ENCODE assay signal across 11 cellular contexts in genomic region chr5:150376799-150377771, GRCh38. TPM values are rescaled to one million over a fixed set of nuclear protein-coding genes. Genes with fewer than 3 reads are reported as not detected.
DNase-seq lines count a peak whose midpoint lies in the region; ATAC-seq, FAIRE-seq and TF ChIP-seq lines count a peak whose summit lies in the region.
"Had no signal": no experiment of that assay in that cellular context is flagged by ENCODE, and none has a peak within 500 bp of the region (broad histone marks: within the 10 kb centered on the region; RNA-seq: fewer than 3 reads in every experiment).

No MANE protein-coding gene starts in this region.

- no TSS peak for BruUV-seq in GM12878 (replicated peaks; lab: Mats Ljungman, UMichigan)

- 71% methylated on average over 10 of the region's 10 CpGs for WGBS in GM12878 (ENCODE audit: insufficient coverage, insufficient replicate concordance, low lambda C conversion rate, missing lambda C conversion rate)

- H3K4me2 ChIP-seq in GM12878 (ENCODE audit: control insufficient read depth, insufficient read depth): no peak overlapping the region

- TF ChIP-seq RAD21 in GM12878 (IDR thresholded peaks at IDR 0.05; ENCODE audit: insufficient read depth, low read depth, low read length): no peak

- H2AFZ ChIP-seq in GM12878 (ENCODE audit: control insufficient read depth, low read depth, low read length): no peak overlapping the region

- FAIRE-seq in GM12878 (lab: Jason Lieb, UNC): no peak

- H4K20me1 ChIP-seq in GM12878 (ENCODE audit: control insufficient read depth, insufficient read depth): no peaks in the 10 kb centered on the region

- POLR2A ChIA-PET in AG04450 (lab: Yijun Ruan, JAX) (interaction anchor here (0.5 to 1.5 kb wide), 3 partner anchors 12 to 75 kb away, joined by 3 to 4 read pairs (median 4); partner anchors contain the start of gene ARSI), HEK293 (lab: Yijun Ruan, JAX) (no interaction called here), GM12878 (lab: Charles Lee) (interaction anchor here (0.6 kb wide), 1 partner anchor 17 kb away, joined by 5 read pairs; no protein-coding TSS in a partner anchor)

- SMC1A ChIA-PET in GM12878 (lab: Charles Lee; ENCODE audit: uncharacterized antibody, unreplicated experiment): no interaction called here

- no peak overlapping the region for H3K4me3 ChIP-seq in AG04450 (ENCODE audit: low read depth, low read length)
- H3K4me3 ChIP-seq in HEK293 (ENCODE audit: low read depth, low read length): no peak overlapping the region
- no peak overlapping the region for H3K4me3 ChIP-seq in GM12878
- H3K4me3 ChIP-seq: ovary had no signal

- no peak for TF ChIP-seq CTCF in AG04450 (IDR thresholded peaks at IDR 0.05; ENCODE audit: low read depth, low read length)
- TF ChIP-seq CTCF in HEK293 (tag by site-specific recombination; IDR thresholded peaks at IDR 0.05): no peak
- no peak for TF ChIP-seq CTCF in GM12878 (IDR thresholded peaks at IDR 0.05 in 2 of 3, conservative IDR thresholded peaks at IDR 0.05 in 1 of 3; ENCODE audit: control insufficient read depth in 2 of 3, extremely low read depth in 1 of 3, insufficient read depth in 1 of 3, low read depth in 3 of 3, low read length in 3 of 3)

- H3K27ac ChIP-seq in AG04450 (ENCODE audit: low read depth, low read length): peak overlapping the region; percentile 98
- no peak overlapping the region for H3K27ac ChIP-seq in HEK293 (ENCODE audit: extremely low read depth, low read depth, low read length)
- H3K27ac ChIP-seq in GM12878 (ENCODE audit: control insufficient read depth, insufficient read depth): no peak overlapping the region
- H3K27ac ChIP-seq: ovary had no signal

- peak; percentile 26 for DNase-seq in AG04450 (ENCODE audit: low read depth, low spot score)
- no peak for DNase-seq in GM12878 (ENCODE audit: low read depth, low spot score)
- DNase-seq in myocyte (ENCODE audit: low read depth): peak; percentile 48
- no peak for DNase-seq in kidney tubule cell (ENCODE audit: low spot score)
- DNase-seq: COR-L47, NCI-H524 treated with DMSO at 0.1 percent for 48 hours, ovary had no signal

- intact Hi-C loops in GM12878 (cut with micrococcal nuclease; ENCODE audit: unreplicated experiment): no loop called here

- no peak for TF ChIP-seq EP300 in GM12878 (IDR thresholded peaks at IDR 0.05; ENCODE audit: borderline replicate concordance in 1 of 2, control insufficient read depth in 1 of 2, low read depth in 2 of 2, low read length in 2 of 2)

- ATAC-seq in GM12878: no peak
- no peak for ATAC-seq in GM21576 (IDR thresholded peaks at IDR 0.05; ENCODE audit: unreplicated experiment)
- ATAC-seq in HG03159 (IDR thresholded peaks at IDR 0.05; ENCODE audit: unreplicated experiment): no peak
- no peak for ATAC-seq in HG02852 (IDR thresholded peaks at IDR 0.05; ENCODE audit: unreplicated experiment)

- RAD21 ChIA-PET in GM12878 (lab: Charles Lee; ENCODE audit: unreplicated experiment): no interaction called here

- no peaks in the 10 kb centered on the region for H3K79me2 ChIP-seq in GM12878 (ENCODE audit: control insufficient read depth, insufficient read depth, low read length)

- H3K9ac ChIP-seq in GM12878 (ENCODE audit: control insufficient read depth, insufficient read depth, low read length): no peak overlapping the region

- CTCF ChIA-PET in AG04450 (lab: Charles Lee) (interaction anchor here (0.6 to 1.5 kb wide), 4 partner anchors 39 to 916 kb away, joined by 3 to 5 read pairs (median 3); no protein-coding TSS in a partner anchor), HEK293 (lab: Yijun Ruan, JAX) (interaction anchor here (0.6 to 0.9 kb wide), 2 partner anchors 22 to 470 kb away, joined by 3 read pairs; no protein-coding TSS in a partner anchor), GM12878 (lab: Yijun Ruan, JAX) (no interaction called here)

- no peaks in the 10 kb centered on the region for H3K27me3 ChIP-seq in AG04450 (ENCODE audit: control insufficient read depth, insufficient read depth, low read length)
- H3K27me3 ChIP-seq in GM12878 (replicated peaks in 1 of 2; ENCODE audit: control insufficient read depth in 2 of 2, insufficient read depth in 2 of 2, low read length in 1 of 2): no peaks in the 10 kb centered on the region
- H3K27me3 ChIP-seq: ovary had no signal

- H3K36me3 ChIP-seq in HEK293 (ENCODE audit: control insufficient read depth in 2 of 2, insufficient read depth in 1 of 2, low read length in 2 of 2) (peaks cover 44 to 100% of the 10 kb centered on the region in 2 experiments), GM12878 (ENCODE audit: control insufficient read depth in 2 of 2, insufficient read depth in 2 of 2, low read length in 1 of 2) (peaks cover 44 to 69% of the 10 kb centered on the region in 2 experiments)
- H3K36me3 ChIP-seq: ovary had no signal

- H3K4me1 ChIP-seq in HEK293 (ENCODE audit: control insufficient read depth, insufficient read depth, low read length): no peaks in the 10 kb centered on the region
- H3K4me1 ChIP-seq in GM12878 (ENCODE audit: control insufficient read depth, insufficient read depth, low read length): no peaks in the 10 kb centered on the region

- H3K9me3 ChIP-seq in AG04450 (ENCODE audit: control insufficient read depth, insufficient read depth, low read length) (peaks cover 10% of the 10 kb centered on the region), HEK293 (ENCODE audit: control insufficient read depth, insufficient read depth, low read depth, low read length) (no peaks in the 10 kb centered on the region), GM12878 (replicated peaks; ENCODE audit: control insufficient read depth, insufficient read depth, low read length) (no peaks in the 10 kb centered on the region)
- H3K9me3 ChIP-seq: ovary had no signal

- peak; percentile 51 for TF ChIP-seq POLR2A in GM12878 (IDR thresholded peaks at IDR 0.05; ENCODE audit: low read depth, low read length)

- in situ Hi-C loops in GM12878 (cut with MboI): no loop called here

TF ChIP-seq in HEK293, 187 proteins besides CTCF, POLR2A, EP300 and RAD21:
- TF ChIP-seq KLF8 (tag by site-specific recombination; IDR thresholded peaks at IDR 0.05) (no peak), ZIC2 (tag by site-specific recombination; IDR thresholded peaks at IDR 0.05) (peak; percentile 57)

TF ChIP-seq in GM12878, 131 proteins besides CTCF, POLR2A, EP300 and RAD21 (continues in another document):
- TF ChIP-seq TCF3 (IDR thresholded peaks at IDR 0.05; ENCODE audit: borderline replicate concordance, insufficient read depth, low read depth, low read length) (no peak), ZNF217 (IDR thresholded peaks at IDR 0.05) (no peak), NFYA (IDR thresholded peaks at IDR 0.05; ENCODE audit: borderline replicate concordance, low read depth, low read length) (no peak), POLR2AphosphoS5 (IDR thresholded peaks at IDR 0.05; ENCODE audit: low read length) (no peak; the same call in 1 of the 2 replicates), MYC (IDR thresholded peaks at IDR 0.05; ENCODE audit: insufficient read depth, insufficient read length, insufficient replicate concordance, low read length, severe bottlenecking) (no peak), CREB1 (IDR thresholded peaks at IDR 0.05; ENCODE audit: low read depth) (no peak), SIX5 (IDR thresholded peaks at IDR 0.05; ENCODE audit: low read depth, low read length, severe bottlenecking) (no peak), IKZF2 (IDR thresholded peaks at IDR 0.05) (no peak), PML (IDR thresholded peaks at IDR 0.05; ENCODE audit: low read length) (no peak), ESRRA (IDR thresholded peaks at IDR 0.05; ENCODE audit: low read length) (no peak)

RNA-seq across cellular contexts. Expression of gene TCOF1, which starts 19.6 kb away (rescaled TPM):
- polyA plus RNA-seq in AG04450 (2011; rRNA removed) (6.5 and 9.8 TPM in 2 replicates), GM12878 (2011; rRNA removed) (6.4 and 12.7 TPM in 2 replicates), GM12878 (2014; fragmentation: Illumina TruSeq; extraction: Trizol) (39.4 and 56.1 TPM in 2 replicates), GM12878 (2014; fragmentation: Nextera tagmentation; extraction: Ambion mirVana) (10 to 100 TPM in 1 of 2 experiments, 1 to 10 TPM in 1; 8.7 to 12.3 TPM), GM12878 (2014; rRNA removed) (35.4 and 44.6 TPM in 2 replicates), GM12878 (2016; fragmentation: Nextera tagmentation; extraction: Ambion mirVana) (10 to 100 TPM; 71.2 to 76.3 TPM)
- 12.1 and 12.5 TPM in 2 replicates for polyA minus RNA-seq in AG04450 (2011; rRNA and poly(A)+ RNA removed)
- 55.0 and 67.3 TPM in 2 replicates for total RNA-seq in GM12878 (2013; cell fraction: nucleolus; rRNA removed)
- total RNA-seq in GM12878 (2014; rRNA removed) (35.0 and 42.1 TPM in 2 replicates), GM12878 (2014; rRNA removed; fragmentation: Illumina TruSeq; extraction: Trizol) (30.5 and 35.6 TPM in 2 replicates), GM12878 (2021) (74.7 and 83.9 TPM in 2 replicates), myocyte (24.8 and 33.4 TPM in 2 replicates)
- polyA plus RNA-seq in GM12878 (2011; ENCODE audit: low read depth): 11.1 TPM
- 17.0 and 18.6 TPM in 2 replicates for polyA plus RNA-seq in GM12878 (2011; cell fraction: cytosol; rRNA removed)
- 48.4 and 68.2 TPM in 2 replicates for polyA plus RNA-seq in GM12878 (2011; cell fraction: nucleus; rRNA removed)
- 20.7 and 25.6 TPM in 2 replicates for polyA plus RNA-seq in GM12878 (2012)
- polyA minus RNA-seq in GM12878 (2011; rRNA and poly(A)+ RNA removed): 14.8 and 21.1 TPM in 2 replicates
- 11.4 and 13.2 TPM in 2 replicates for polyA minus RNA-seq in GM12878 (2011; cell fraction: cytosol; rRNA and poly(A)+ RNA removed)
- polyA minus RNA-seq in GM12878 (2011; cell fraction: nucleus; rRNA and poly(A)+ RNA removed): 19.5 and 38.2 TPM in 2 replicates
- 15.3 TPM for polyA plus RNA-seq in myocyte (2012)

RNA-seq across cellular contexts. Expression of gene CD74, which starts 35.6 kb away (rescaled TPM):
- polyA plus RNA-seq in AG04450 (2011; rRNA removed) (2.9 and 4.9 TPM in 2 replicates), GM12878 (2011; rRNA removed) (309 and 1,760 TPM in 2 replicates), GM12878 (2014; fragmentation: Illumina TruSeq; extraction: Trizol) (3,291 and 4,542 TPM in 2 replicates), GM12878 (2014; fragmentation: Nextera tagmentation; extraction: Ambion mirVana) (1,000 to 10,000 TPM; 1,387 to 2,107 TPM), GM12878 (2014; rRNA removed) (3,302 and 5,141 TPM in 2 replicates), GM12878 (2016; fragmentation: Nextera tagmentation; extraction: Ambion mirVana) (1,000 to 10,000 TPM; 6,006 to 6,596 TPM)
- polyA minus RNA-seq in AG04450 (2011; rRNA and poly(A)+ RNA removed): 0.91 and 1.1 TPM in 2 replicates
- 2,823 and 2,919 TPM in 2 replicates for total RNA-seq in GM12878 (2013; cell fraction: nucleolus; rRNA removed)
- total RNA-seq in GM12878 (2014; rRNA removed) (10,156 and 11,063 TPM in 2 replicates), GM12878 (2014; rRNA removed; fragmentation: Illumina TruSeq; extraction: Trizol) (2,507 and 2,767 TPM in 2 replicates), GM12878 (2021) (4,973 and 5,010 TPM in 2 replicates), myocyte (1.3 and 2.9 TPM in 2 replicates)
- polyA plus RNA-seq in GM12878 (2011; ENCODE audit: low read depth): 4,271 TPM
- 1,718 and 2,321 TPM in 2 replicates for polyA plus RNA-seq in GM12878 (2011; cell fraction: cytosol; rRNA removed)
- 1,510 and 1,766 TPM in 2 replicates for polyA plus RNA-seq in GM12878 (2011; cell fraction: nucleus; rRNA removed)
- 6,323 and 7,232 TPM in 2 replicates for polyA plus RNA-seq in GM12878 (2012)
- 1,457 and 1,517 TPM in 2 replicates for polyA minus RNA-seq in GM12878 (2011; rRNA and poly(A)+ RNA removed)
- polyA minus RNA-seq in GM12878 (2011; cell fraction: cytosol; rRNA and poly(A)+ RNA removed): 1,302 and 1,364 TPM in 2 replicates
- polyA minus RNA-seq in GM12878 (2011; cell fraction: nucleus; rRNA and poly(A)+ RNA removed): 388 and 604 TPM in 2 replicates
- not detected for polyA plus RNA-seq in myocyte (2012)

Comparison
In these comparisons a context has a peak if more than half of its experiments do, and no peak if none do; other contexts are left out.
1. DNase-seq: peak in AG04450 (single experiment) and myocyte (single experiment); none in GM12878 (single experiment) and kidney tubule cell (single experiment).
2. RNA of gene CD74, which starts 35.6 kb away (total RNA-seq): 2,507 to 11,063 TPM in GM12878; 1.3 to 2.9 TPM in myocyte; every median in the first group is over 100 times any median in the second.